In genomic region chr17:2412561-2413021, GRCh38 we compare ENCODE assay signal across 10 cellular contexts. TPM values are rescaled to one million over a fixed set of nuclear protein-coding genes. Genes with fewer than 3 reads are reported as not detected.
DNase-seq lines count a peak whose midpoint lies in the region; ATAC-seq and TF ChIP-seq lines count a peak whose summit lies in the region.
"Had no signal": no experiment of that assay in that cellular context is flagged by ENCODE, and none has a peak within 500 bp of the region (broad histone marks: within the 10 kb centered on the region; RNA-seq: fewer than 3 reads in every experiment).

No MANE protein-coding gene starts in this region.

- no peaks in the 10 kb centered on the region for H3K27me3 Mint-ChIP-seq in chondrocyte (ENCODE audit: low read depth)

- H3K9me3 Mint-ChIP-seq in chondrocyte (ENCODE audit: low read depth) = no peaks in the 10 kb centered on the region

- peak overlapping the region in 1 of 2 experiments; percentile 55; a peak in 1 of 4 replicates for H4K8ac ChIP-seq in IMR-90 (ENCODE audit: low read depth in 2 of 2, low read length in 2 of 2)

- H3K56ac ChIP-seq in IMR-90 (ENCODE audit: extremely low read depth, insufficient read depth, low read length) = no peak overlapping the region

- H3K23ac ChIP-seq in IMR-90 (ENCODE audit: low read depth, low read length) = no peak overlapping the region

- H3K36me3 Mint-ChIP-seq in chondrocyte (ENCODE audit: low read depth) = peaks cover 4% of the 10 kb centered on the region

- no peak for TF ChIP-seq EP300 in tibial nerve (IDR thresholded peaks at IDR 0.05)

- peak overlapping the region; percentile 94 for H3K27ac Mint-ChIP-seq in chondrocyte (ENCODE audit: unreplicated experiment)

- 0 out of 2 replicates have a peak overlapping the region, but pooled peaks have one; percentile 37 for H3K14ac ChIP-seq in IMR-90 (replicated peaks; ENCODE audit: low read depth, low read length)

- no peak overlapping the region for H3K4ac ChIP-seq in IMR-90 (ENCODE audit: low read depth, low read length)

- no peaks in the 10 kb centered on the region for H4K20me1 ChIP-seq in IMR-90 (ENCODE audit: insufficient read depth, low read length)

- H2BK15ac ChIP-seq in IMR-90 (ENCODE audit: low read depth, low read length) = no peak overlapping the region

- no peak overlapping the region for H4K5ac ChIP-seq in IMR-90 (ENCODE audit: low read depth, low read length)

- 0 out of 2 replicates have a peak overlapping the region, but pooled peaks have one; percentile 36 for H3K9ac ChIP-seq in IMR-90 (ENCODE audit: low read depth, low read length)

- H3K27me3 ChIP-seq in IMR-90 (ENCODE audit: control insufficient read depth, insufficient read depth, low read length) (no peaks in the 10 kb centered on the region), kidney epithelial cell (ENCODE audit: control insufficient read depth, insufficient read depth, low read length) (no peaks in the 10 kb centered on the region), tibial nerve (no peaks in the 10 kb centered on the region)

- H2BK120ac ChIP-seq in IMR-90 (ENCODE audit: low read depth, low read length) = no peak overlapping the region

- DNase-seq in IMR-90 = no peak
- DNase-seq in chondrocyte (ENCODE audit: low spot score) = peak; percentile 43
- no peak for DNase-seq in kidney epithelial cell (ENCODE audit: low read depth)
- no peak for DNase-seq in tibial nerve (ENCODE audit: low spot score in 2 of 2)
- DNase-seq in DMS114 treated with DMSO at 0.1 percent for 48 hours (lab: John Stamatoyannopoulos, UW; ENCODE audit: unreplicated experiment) = no peak
- DNase-seq in H4 (ENCODE audit: low spot score) = no peak
- no peak for DNase-seq in stimulated activated naive CD4-positive, alpha-beta T cell treated with Interleukin-2 at 50 U/mL for 16 hours (lab: John Stamatoyannopoulos, UW)
- DNase-seq: NCI-H1930, occipital lobe had no signal

- POLR2A ChIA-PET in IMR-90 (lab: Charles Lee; ENCODE audit: unreplicated experiment) = no interaction called here

- peaks cover 9% of the 10 kb centered on the region for H3K36me3 ChIP-seq in IMR-90 (ENCODE audit: control insufficient read depth, insufficient read depth, low read length)
- H3K36me3 ChIP-seq in kidney epithelial cell (ENCODE audit: control insufficient read depth, insufficient read depth, low read length) = no peaks in the 10 kb centered on the region
- H3K36me3 ChIP-seq in tibial nerve = peaks cover 0 to 35% (median 0%) of the 10 kb centered on the region in 3 donors

- CTCF ChIA-PET in IMR-90 (lab: Yijun Ruan, JAX) = interaction anchor here (2.1 kb wide), 1 partner anchor 30 kb away, joined by 8 read pairs; no protein-coding TSS in a partner anchor

- H3K4me3 ChIP-seq in IMR-90 (ENCODE audit: insufficient read depth, low read depth, low read length) = no peak overlapping the region
- no peak overlapping the region for H3K4me3 ChIP-seq in kidney epithelial cell (ENCODE audit: low read depth, low read length)
- no peak overlapping the region for H3K4me3 ChIP-seq in tibial nerve

- H3K9me3 ChIP-seq in IMR-90 (ENCODE audit: control insufficient read depth, insufficient read depth, low read length) = no peaks in the 10 kb centered on the region
- no peaks in the 10 kb centered on the region for H3K9me3 ChIP-seq in tibial nerve

- in situ Hi-C loops in IMR-90 (cut with MboI; ENCODE audit: low sequenced_read_pairs) = loop anchor here (5.0 kb wide), 1 partner anchor 35 kb away; no protein-coding TSS in a partner anchor

- 0 out of 2 replicates have a peak, but pooled peaks have one; percentile 3 for TF ChIP-seq RAD21 in IMR-90 (IDR thresholded peaks at IDR 0.05; ENCODE audit: low read length)

- no peak overlapping the region for H3K4me3 Mint-ChIP-seq in chondrocyte (ENCODE audit: unreplicated experiment)

- dilution Hi-C loops in IMR-90 (cut with HindIII; ENCODE audit: low sequenced_read_pairs, unreplicated experiment) = no loop called here

- peaks cover 29% of the 10 kb centered on the region for H3K4me1 Mint-ChIP-seq in chondrocyte (ENCODE audit: low read depth)

- H2AFZ ChIP-seq in IMR-90 (replicated peaks; ENCODE audit: low read length, poor library complexity) = peak overlapping the region; percentile 40

- no peak overlapping the region for H4K91ac ChIP-seq in IMR-90 (ENCODE audit: insufficient read depth, low read depth, low read length)

- H2BK20ac ChIP-seq in IMR-90 (ENCODE audit: low read depth, low read length) = no peak overlapping the region

- H2AK5ac ChIP-seq in IMR-90 (ENCODE audit: low read depth, low read length) = peak overlapping the region; percentile 70; the same call in 1 of the 2 replicates

- H3K4me2 ChIP-seq in IMR-90 (ENCODE audit: low read depth, low read length) = no peak overlapping the region

- H3K18ac ChIP-seq in IMR-90 (ENCODE audit: low read depth, low read length) = no peak overlapping the region

- no peak overlapping the region for H3K27ac ChIP-seq in IMR-90 (ENCODE audit: insufficient read depth, low read length)
- peak overlapping the region in 3 of 4 donors; percentile 26 to 71 (median 34) for H3K27ac ChIP-seq in tibial nerve
- H3K27ac ChIP-seq: VCaP had no signal

- peaks cover 5% of the 10 kb centered on the region for H3K4me1 ChIP-seq in IMR-90 (ENCODE audit: control insufficient read depth, insufficient read depth, low read length)
- peaks cover 0 to 27% (median 10%) of the 10 kb centered on the region in 4 donors for H3K4me1 ChIP-seq in tibial nerve

- intact Hi-C loops in IMR-90 (cut with micrococcal nuclease) = no loop called here

- H3K9me1 ChIP-seq in IMR-90 (ENCODE audit: insufficient read depth, low read length) = peaks cover under 1% of the 10 kb centered on the region; the same call in 1 of the 2 replicates

- TF ChIP-seq POLR2A in IMR-90 (IDR thresholded peaks at IDR 0.05; ENCODE audit: low read depth, low read length) (no peak), tibial nerve (IDR thresholded peaks at IDR 0.05) (no peak)

- BruUV-seq in IMR-90 (replicated peaks; lab: Mats Ljungman, UMichigan) = no TSS peak

- peaks cover 4 to 15% of the 10 kb centered on the region in 2 experiments; a peak in 3 of 4 replicates for H3K79me1 ChIP-seq in IMR-90 (ENCODE audit: low read depth in 1 of 2, low read length in 2 of 2)

- WGBS in IMR-90 (ENCODE audit: extremely low coverage in 2 of 2, insufficient read length in 1 of 2), 2 experiments = 14% methylated on average over 1 of the region's 2 CpGs; no CpG with 5 or more reads in 1 of the 2 experiments
- WGBS in tibial nerve, 2 donors = 27 to 41% methylated on average over 2 of the region's 2 CpGs

- no peak overlapping the region for H2BK5ac ChIP-seq in IMR-90 (ENCODE audit: low read depth, low read length, poor library complexity, severe bottlenecking)

- peak overlapping the region; percentile 83 for H2AK9ac ChIP-seq in IMR-90 (replicated peaks; ENCODE audit: low read depth, low read length, poor library complexity)

- TF ChIP-seq CTCF in IMR-90 (conservative IDR thresholded peaks at IDR 0.05; ENCODE audit: low read depth, low read length) = 0 out of 2 replicates have a peak, but pooled peaks have one; percentile 22
- TF ChIP-seq CTCF in chondrocyte (IDR thresholded peaks at IDR 0.05) = peak; percentile 71
- TF ChIP-seq CTCF in kidney epithelial cell (IDR thresholded peaks at IDR 0.05; ENCODE audit: insufficient read depth, low read length, poor library complexity, severe bottlenecking) = peak; percentile 10
- no peak for TF ChIP-seq CTCF in tibial nerve (IDR thresholded peaks at IDR 0.05)

- ATAC-seq in IMR-90 (ENCODE audit: low read depth) = peak; percentile 66

TF ChIP-seq in IMR-90, 13 proteins besides CTCF, POLR2A, EP300 and RAD21:
- no peak for TF ChIP-seq RCOR1 (IDR thresholded peaks at IDR 0.05; ENCODE audit: insufficient replicate concordance, low read length)
- peak; percentile 11; the same call in 1 of the 2 replicates for TF ChIP-seq SMC3 (IDR thresholded peaks at IDR 0.05; ENCODE audit: low read depth, low read length)
- peak; percentile 45 for TF ChIP-seq MAZ (IDR thresholded peaks at IDR 0.05; ENCODE audit: borderline replicate concordance, low read depth, low read length)

RNA-seq across cellular contexts. Expression of gene MNT, which starts 11.7 kb away (rescaled TPM):
- total RNA-seq in IMR-90 (2012; rRNA removed) (1.4 and 1.9 TPM in 2 replicates), chondrocyte (22.7 to 29.8 TPM (median 29.4 TPM) in 3 replicates), kidney epithelial cell (8.7 and 15.1 TPM in 2 replicates), tibial nerve (10 to 100 TPM; 12.6 to 32.8 (median 14.9) TPM)
- polyA plus RNA-seq in IMR-90 (2012; rRNA removed) = 8.3 and 9.4 TPM in 2 replicates
- polyA plus RNA-seq in IMR-90 (2012; cell fraction: cytosol; rRNA removed) = 7.6 and 9.5 TPM in 2 replicates
- 48.6 and 60.0 TPM in 2 replicates for polyA plus RNA-seq in IMR-90 (2012; cell fraction: nucleus; rRNA removed; ENCODE audit: low replicate concordance)
- 0.39 and 1.5 TPM in 2 replicates for total RNA-seq in H4 (2014; rRNA removed; shearing (Covaris generic))

Comparison
In these comparisons a context has a peak if more than half of its experiments do, and no peak if none do; other contexts are left out.
1. CTCF ChIP-seq: peak in IMR-90 (single experiment), chondrocyte (single experiment) and kidney epithelial cell (single experiment); none in tibial nerve (0 of 5).